Comparison of ENCODE assay signal across 18 cellular contexts in genomic region chr6:156316613-156317012, GRCh38.
"Had no signal": no experiment of that assay in that cellular context is flagged by ENCODE, and none has a peak within 500 bp of the region (broad histone marks: within the 10 kb centered on the region; RNA-seq: fewer than 3 reads in every experiment).

No MANE protein-coding gene starts in this region.

- H3K79me2 ChIP-seq: parathyroid adenoma had no signal

- H3K4me3 ChIP-seq: left lung, neural progenitor cell, sigmoid colon, thoracic aorta, tibial nerve, upper lobe of left lung had no signal

- H3K4me2 ChIP-seq: neural progenitor cell had no signal

- H2AFZ ChIP-seq: neural progenitor cell, parathyroid adenoma had no signal

- H3K9me3 ChIP-seq: left lung, sigmoid colon, thoracic aorta, tibial nerve, upper lobe of left lung had no signal

- H3K36me3 ChIP-seq: left lung, neural progenitor cell, sigmoid colon, thoracic aorta, tibial nerve, upper lobe of left lung had no signal

- DNase-seq: cortex of kidney; effector memory CD8-positive, alpha-beta T cell; kidney; left lung; mesenchymal stem cell; midbrain; naive thymus-derived CD4-positive, alpha-beta T cell; right cardiac atrium; sigmoid colon; stimulated activated CD4-positive, alpha-beta T cell treated with anti-CD3 and anti-CD28 coated beads, Interleukin-2, amount 100 ng/mL, for 24 hours; stimulated activated CD4-positive, alpha-beta T cell treated with anti-CD3 and anti-CD28 coated beads, Interleukin-4, amount 100 ng/mL, for 4 hours; stimulated activated naive CD8-positive, alpha-beta T cell treated with anti-CD3 and anti-CD28 coated beads, Interleukin-15, Interleukin-2, amounts not matched to agents 100 U/mL and 50 U/mL, for 24 hours; upper lobe of left lung had no signal

- H3K4me1 ChIP-seq: left lung, neural progenitor cell, parathyroid adenoma, sigmoid colon, tibial nerve, upper lobe of left lung had no signal

- ATAC-seq: effector memory CD8-positive, alpha-beta T cell; left lung; naive thymus-derived CD4-positive, alpha-beta T cell; right cardiac atrium; stimulated activated memory B cell treated with anti-CD40 and anti-IgM and Interleukin-4, amounts not matched to agents 10 μg/mL and 1 μg/mL and 100 μg/mL, for 72 hours; stimulated activated naive CD8-positive, alpha-beta T cell treated with anti-CD3 and anti-CD28 coated beads, Interleukin-15, Interleukin-2, amounts not matched to agents 100 U/mL and 50 U/mL, for 24 hours had no signal

- H3K27me3 ChIP-seq: left lung, neural progenitor cell, sigmoid colon, tibial nerve, upper lobe of left lung had no signal

- H3K27ac ChIP-seq: left lung, neural progenitor cell, parathyroid adenoma, sigmoid colon, thoracic aorta, tibial nerve, upper lobe of left lung had no signal
